ENCODE assay signal across 9 cellular contexts in the genomic region with DNA sequence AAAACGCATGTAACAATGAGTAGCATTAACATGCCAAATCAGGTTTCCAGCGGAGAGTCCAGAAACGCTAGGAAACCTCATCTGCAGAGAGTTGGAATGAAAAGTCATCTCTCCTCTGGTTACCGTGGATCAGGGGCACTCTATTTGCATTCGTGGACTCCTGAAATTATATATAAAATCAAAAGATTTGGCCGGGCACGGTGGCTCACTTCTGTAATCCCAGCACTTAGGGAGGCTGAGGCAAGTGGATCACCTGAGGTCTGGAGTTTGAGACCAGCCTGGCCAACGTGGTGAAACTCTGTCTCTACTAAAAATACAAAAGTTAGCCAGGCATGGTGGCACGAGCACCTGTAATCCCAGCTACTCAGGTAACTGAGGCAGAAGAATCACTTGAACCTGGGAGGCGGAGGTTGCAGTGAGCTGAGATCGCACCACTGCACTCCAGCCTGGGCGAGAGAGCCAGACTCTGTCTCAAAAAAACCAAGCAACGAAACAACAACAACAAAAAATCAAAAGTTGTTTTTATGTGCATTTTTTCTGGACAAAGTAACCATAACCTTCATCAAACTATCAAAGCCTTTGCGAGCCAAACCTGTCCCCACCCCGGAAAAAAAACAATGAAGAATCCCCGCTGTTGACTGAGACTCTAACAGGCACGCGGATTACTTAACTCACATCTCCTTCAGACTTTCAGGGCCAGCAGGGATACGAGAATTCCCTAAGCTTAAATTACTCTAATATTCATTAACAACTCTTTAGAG.
A peak's percentile ranks its signal among the peaks of the same experiment; 100 is the strongest.
DNase-seq lines count a peak whose midpoint lies in the region; ATAC-seq, FAIRE-seq and TF ChIP-seq lines count a peak whose summit lies in the region.
"Had no signal": no experiment of that assay in that cellular context is flagged by ENCODE, and none has a peak within 500 bp of the region (broad histone marks: within the 10 kb centered on the region; RNA-seq: fewer than 3 reads in every experiment).

No MANE protein-coding gene starts in this region.

- CTCF ChIA-PET in A549 (lab: Yijun Ruan, JAX): interaction anchor here (1.6 to 4.3 kb wide), 4 partner anchors 17 to 294 kb away, joined by 3 to 30 read pairs (median 13); no protein-coding TSS in a partner anchor
- CTCF ChIA-PET in HEK293 (lab: Yijun Ruan, JAX): interaction anchor here (0.6 to 0.7 kb wide), 3 partner anchors 20 to 294 kb away, joined by 3 to 4 read pairs (median 3); no protein-coding TSS in a partner anchor

- H3K9me3 ChIP-seq in A549 (no peaks in the 10 kb centered on the region), HEK293 (ENCODE audit: control insufficient read depth, insufficient read depth, low read depth, low read length) (no peaks in the 10 kb centered on the region), body of pancreas (no peaks in the 10 kb centered on the region), mucosa of rectum (ENCODE audit: control insufficient read depth in 2 of 2, low read length in 2 of 2) (no peaks in the 10 kb centered on the region)

- peak overlapping the region; percentile 78 for H3K4me2 ChIP-seq in A549

- peak overlapping the region; percentile 38 for H3K4me3 ChIP-seq in A549
- no peak overlapping the region for H3K4me3 ChIP-seq in HEK293 (ENCODE audit: low read depth, low read length)
- H3K4me3 ChIP-seq in body of pancreas: peak overlapping the region in 1 of 2 donors; percentile 16
- H3K4me3 ChIP-seq in mucosa of rectum (ENCODE audit: low read length in 2 of 2): peak overlapping the region; percentile 63 to 79

- TF ChIP-seq CTCF in A549 (IDR thresholded peaks at IDR 0.05) (no peak), HEK293 (tag by site-specific recombination; IDR thresholded peaks at IDR 0.05) (no peak), body of pancreas (IDR thresholded peaks at IDR 0.05) (no peak)

- H3K36me3 ChIP-seq in HEK293 (ENCODE audit: control insufficient read depth in 2 of 2, insufficient read depth in 1 of 2, low read length in 2 of 2) (no peaks in the 10 kb centered on the region), body of pancreas (replicated peaks in 1 of 2; ENCODE audit: insufficient read depth in 1 of 2, low read depth in 2 of 2) (no peaks in the 10 kb centered on the region), mucosa of rectum (ENCODE audit: control insufficient read depth in 2 of 2, insufficient read depth in 2 of 2, low read length in 2 of 2) (peaks cover under 1% of the 10 kb centered on the region in 2 donors)

- POLR2A ChIA-PET in A549 (lab: Yijun Ruan, JAX) (no interaction called here), HEK293 (lab: Yijun Ruan, JAX) (no interaction called here)

- intact Hi-C loops in body of pancreas (cut with DNase I): no loop called here

- TF ChIP-seq RAD21 in A549 (conservative IDR thresholded peaks at IDR 0.05 in 1 of 2, IDR thresholded peaks at IDR 0.05 in 1 of 2): no peak

- H3K27me3 ChIP-seq in body of pancreas (no peaks in the 10 kb centered on the region), mucosa of rectum (ENCODE audit: control insufficient read depth in 2 of 2, insufficient read depth in 2 of 2, low read length in 2 of 2) (peaks cover 2 to 5% of the 10 kb centered on the region in 2 donors)

- DNase-seq in A549 (ENCODE audit: low read depth in 1 of 2, low spot score in 1 of 2): peak in 1 of 2 experiments; percentile 63
- DNase-seq in body of pancreas: no peak
- DNase-seq in medulla oblongata (ENCODE audit: extremely low spot score): no peak
- no peak for DNase-seq in NCI-H1092 (lab: John Stamatoyannopoulos, UW)
- no peak for DNase-seq in UCSD-AML1 (lab: John Stamatoyannopoulos, UW; ENCODE audit: unreplicated experiment)
- DNase-seq: activated CD8-positive, alpha-beta memory T cell treated with anti-CD3 and anti-CD28 coated beads, Interleukin-2, amount 50 U/mL, for 4 hours had no signal

- ATAC-seq in A549 (peak; percentile 55 to 66; a peak in 4 of 6 replicates), body of pancreas (peak; percentile 34), HG02571 (IDR thresholded peaks at IDR 0.05; ENCODE audit: unreplicated experiment) (no peak)

- peaks cover 5% of the 10 kb centered on the region for H3K4me1 ChIP-seq in A549
- H3K4me1 ChIP-seq in HEK293 (ENCODE audit: control insufficient read depth, insufficient read depth, low read length): no peaks in the 10 kb centered on the region
- H3K4me1 ChIP-seq in body of pancreas: peaks cover 19% of the 10 kb centered on the region
- peaks cover 0 to 8% of the 10 kb centered on the region in 2 donors for H3K4me1 ChIP-seq in mucosa of rectum (ENCODE audit: control insufficient read depth in 2 of 2, insufficient read depth in 2 of 2, low read length in 2 of 2)

- 24% methylated on average over 19 of the region's 19 CpGs for WGBS in A549 (ENCODE audit: missing lambda C conversion rate)
- WGBS in body of pancreas, 2 donors: 16 to 24% methylated on average over 19 of the region's 19 CpGs

- no peak for TF ChIP-seq POLR2A in A549 (IDR thresholded peaks at IDR 0.05; ENCODE audit: low read length)
- no peak for TF ChIP-seq POLR2A in body of pancreas (IDR thresholded peaks at IDR 0.05)

- H3K27ac ChIP-seq in A549 (peak overlapping the region; percentile 65 to 82), HEK293 (ENCODE audit: extremely low read depth, low read depth, low read length) (no peak overlapping the region), body of pancreas (peak overlapping the region; percentile 66 to 90 (median 82)), mucosa of rectum (ENCODE audit: low read depth in 2 of 2, low read length in 2 of 2) (peak overlapping the region; percentile 32 to 56)

- no peak for FAIRE-seq in A549 (lab: Jason Lieb, UNC)

- TF ChIP-seq EP300 in A549 (IDR thresholded peaks at IDR 0.05): no peak

- peak overlapping the region; percentile 47 to 61 for H3K9ac ChIP-seq in mucosa of rectum (ENCODE audit: low read depth in 1 of 2, low read length in 2 of 2)

TF ChIP-seq in A549, 52 proteins besides CTCF, POLR2A, EP300 and RAD21 (continues in another document):
- TF ChIP-seq NR3C1 (IDR thresholded peaks at IDR 0.05): no peak
- no peak for TF ChIP-seq FOSB (CRISPR knock-in tag; IDR thresholded peaks at IDR 0.05)
- TF ChIP-seq CHD4 (IDR thresholded peaks at IDR 0.05; ENCODE audit: borderline replicate concordance): no peak
- no peak for TF ChIP-seq EHF (CRISPR knock-in tag; IDR thresholded peaks at IDR 0.05)
- TF ChIP-seq MAZ (IDR thresholded peaks at IDR 0.05; ENCODE audit: borderline replicate concordance, low read depth, low read length): no peak
- TF ChIP-seq, protein P1, sequence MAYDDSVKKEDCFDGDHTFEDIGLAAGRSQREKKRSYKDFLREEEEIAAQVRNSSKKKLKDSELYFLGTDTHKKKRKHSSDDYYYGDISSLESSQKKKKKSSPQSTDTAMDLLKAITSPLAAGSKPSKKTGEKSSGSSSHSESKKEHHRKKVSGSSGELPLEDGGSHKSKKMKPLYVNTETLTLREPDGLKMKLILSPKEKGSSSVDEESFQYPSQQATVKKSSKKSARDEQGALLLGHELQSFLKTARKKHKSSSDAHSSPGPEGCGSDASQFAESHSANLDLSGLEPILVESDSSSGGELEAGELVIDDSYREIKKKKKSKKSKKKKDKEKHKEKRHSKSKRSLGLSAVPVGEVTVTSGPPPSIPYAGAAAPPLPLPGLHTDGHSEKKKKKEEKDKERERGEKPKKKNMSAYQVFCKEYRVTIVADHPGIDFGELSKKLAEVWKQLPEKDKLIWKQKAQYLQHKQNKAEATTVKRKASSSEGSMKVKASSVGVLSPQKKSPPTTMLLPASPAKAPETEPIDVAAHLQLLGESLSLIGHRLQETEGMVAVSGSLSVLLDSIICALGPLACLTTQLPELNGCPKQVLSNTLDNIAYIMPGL (CRISPR knock-in tag; IDR thresholded peaks at IDR 0.05; ENCODE audit: borderline replicate concordance): no peak
- TF ChIP-seq, protein P2, sequence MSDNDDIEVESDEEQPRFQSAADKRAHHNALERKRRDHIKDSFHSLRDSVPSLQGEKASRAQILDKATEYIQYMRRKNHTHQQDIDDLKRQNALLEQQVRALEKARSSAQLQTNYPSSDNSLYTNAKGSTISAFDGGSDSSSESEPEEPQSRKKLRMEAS (IDR thresholded peaks at IDR 0.05): no peak
- TF ChIP-seq NPAS2 (CRISPR knock-in tag; IDR thresholded peaks at IDR 0.05; ENCODE audit: borderline replicate concordance): no peak
- TF ChIP-seq CBX2 (IDR thresholded peaks at IDR 0.05; ENCODE audit: borderline replicate concordance, low read depth): no peak
- no peak for TF ChIP-seq CEBPB (IDR thresholded peaks at IDR 0.05)
- TF ChIP-seq RARB (CRISPR knock-in tag; IDR thresholded peaks at IDR 0.05): no peak
- no peak for TF ChIP-seq ZNF302 (CRISPR knock-in tag; IDR thresholded peaks at IDR 0.05)

TF ChIP-seq in HEK293, 187 proteins besides CTCF, POLR2A, EP300 and RAD21 (continues in another document):
- TF ChIP-seq PRDM10 (tag by site-specific recombination; IDR thresholded peaks at IDR 0.05) (peak; percentile 97), SCRT2 (tag by site-specific recombination; IDR thresholded peaks at IDR 0.05) (peak; percentile 60), ZNF501 (tag by site-specific recombination; IDR thresholded peaks at IDR 0.05) (no peak), ZNF10 (tag by site-specific recombination; IDR thresholded peaks at IDR 0.05) (no peak)
